14 cellular contexts compared by ENCODE assay signal in genomic region chrX:120301960-120302359, GRCh38. TPM values are rescaled to one million over a fixed set of nuclear protein-coding genes. Genes with fewer than 3 reads are reported as not detected.
DNase-seq lines count a peak whose midpoint lies in the region; ATAC-seq and TF ChIP-seq lines count a peak whose summit lies in the region.
"Had no signal": no experiment of that assay in that cellular context is flagged by ENCODE, and none has a peak within 500 bp of the region (broad histone marks: within the 10 kb centered on the region; RNA-seq: fewer than 3 reads in every experiment).

No MANE protein-coding gene starts in this region.

- H3K36me3 ChIP-seq in SK-N-MC (ENCODE audit: insufficient read depth, low read length) = no peaks in the 10 kb centered on the region
- H3K36me3 ChIP-seq in lower lobe of right lung = no peaks in the 10 kb centered on the region
- H3K36me3 ChIP-seq: HAP-1 had no signal

- H3K9ac ChIP-seq in SK-N-MC (ENCODE audit: insufficient read length) = peak overlapping the region; percentile 29

- H3K27me3 ChIP-seq in lower lobe of right lung (ENCODE audit: low read depth) = peaks cover 10% of the 10 kb centered on the region

- H3K27ac ChIP-seq in SK-N-MC = peak overlapping the region; percentile 77
- no peak overlapping the region for H3K27ac ChIP-seq in lower lobe of right lung
- H3K27ac ChIP-seq: PC-9, psoas muscle had no signal

- H3K9me3 ChIP-seq in SK-N-MC (ENCODE audit: low read depth, low read length) (no peaks in the 10 kb centered on the region), lower lobe of right lung (no peaks in the 10 kb centered on the region)
- H3K9me3 ChIP-seq: HAP-1, psoas muscle had no signal

- peaks cover 10% of the 10 kb centered on the region for H3K27me3 Mint-ChIP-seq in activated naive CD4-positive, alpha-beta T cell treated with anti-CD3 and anti-CD28 coated beads, Interleukin-2, amount 10 ng/mL, durations not matched to agents 7 days and 5 days

- H3K4me3 Mint-ChIP-seq in activated naive CD4-positive, alpha-beta T cell treated with anti-CD3 and anti-CD28 coated beads, Interleukin-2, amount 10 ng/mL, durations not matched to agents 7 days and 5 days = no peak overlapping the region
- H3K4me3 Mint-ChIP-seq: brain had no signal

- peak overlapping the region; percentile 3 for H3K27ac Mint-ChIP-seq in activated naive CD4-positive, alpha-beta T cell treated with anti-CD3 and anti-CD28 coated beads, Interleukin-2, amount 10 ng/mL, durations not matched to agents 7 days and 5 days

- ATAC-seq in HG03108 (IDR thresholded peaks at IDR 0.05; ENCODE audit: unreplicated experiment) (peak; percentile 2), lower lobe of right lung (no peak)
- ATAC-seq: psoas muscle had no signal

- no peak for DNase-seq in activated naive CD4-positive, alpha-beta T cell treated with anti-CD3 and anti-CD28 coated beads, Interleukin-2, amount 10 ng/mL, durations not matched to agents 7 days and 5 days
- DNase-seq in activated naive CD4-positive, alpha-beta T cell treated with anti-CD3 and anti-CD28 coated beads, Interleukin-2, amount 50 U/mL, for 16 hours = no peak
- no peak for DNase-seq in SK-N-MC (ENCODE audit: low read depth, low spot score)
- DNase-seq in lower lobe of right lung = no peak
- no peak for DNase-seq in SK-N-DZ (ENCODE audit: low spot score)
- DNase-seq in T-helper 9 cell = no peak
- DNase-seq in SHP77 (lab: John Stamatoyannopoulos, UW) = no peak
- DNase-seq: activated T-cell treated with anti-CD3 and anti-CD28 coated beads for 4 hours, NCI-H1105, PC-9, psoas muscle had no signal

- H3K4me1 ChIP-seq in lower lobe of right lung = no peaks in the 10 kb centered on the region
- H3K4me1 ChIP-seq: HAP-1, psoas muscle had no signal

- no peak for TF ChIP-seq CTCF in lower lobe of right lung (IDR thresholded peaks at IDR 0.05)

- intact Hi-C loops in lower lobe of right lung (cut with DNase I) = no loop called here

- CTCF ChIA-PET in activated naive CD4-positive, alpha-beta T cell treated with anti-CD3 and anti-CD28 coated beads, Interleukin-2, amount 10 ng/mL, durations not matched to agents 7 days and 5 days (lab: Charles Lee) = no interaction called here

- H3K9me3 Mint-ChIP-seq in activated naive CD4-positive, alpha-beta T cell treated with anti-CD3 and anti-CD28 coated beads, Interleukin-2, amount 10 ng/mL, durations not matched to agents 7 days and 5 days = no peaks in the 10 kb centered on the region

- peak overlapping the region; percentile 67 for H3K4me3 ChIP-seq in SK-N-MC
- no peak overlapping the region for H3K4me3 ChIP-seq in lower lobe of right lung
- H3K4me3 ChIP-seq: HAP-1, PC-9, psoas muscle had no signal

- no peaks in the 10 kb centered on the region for H3K36me3 Mint-ChIP-seq in activated naive CD4-positive, alpha-beta T cell treated with anti-CD3 and anti-CD28 coated beads, Interleukin-2, amount 10 ng/mL, durations not matched to agents 7 days and 5 days
- H3K36me3 Mint-ChIP-seq: brain had no signal

- H3K4me1 Mint-ChIP-seq in activated naive CD4-positive, alpha-beta T cell treated with anti-CD3 and anti-CD28 coated beads, Interleukin-2, amount 10 ng/mL, durations not matched to agents 7 days and 5 days = peaks cover 27% of the 10 kb centered on the region

RNA-seq across cellular contexts. Expression of gene TMEM255A, which starts 9.3 kb away (rescaled TPM):
- 2.7 TPM for total RNA-seq in lower lobe of right lung
- 5.1 and 7.9 TPM in 2 replicates for polyA plus RNA-seq in SK-N-DZ (2014; cell fraction: cytosol; rRNA removed)
- polyA plus RNA-seq in SK-N-DZ (2014; cell fraction: nucleus; rRNA removed) = 4.1 and 9.3 TPM in 2 replicates

RNA-seq across cellular contexts. Expression of gene ZBTB33, which starts 51.3 kb away (rescaled TPM):
- total RNA-seq in lower lobe of right lung = 21.4 TPM
- polyA plus RNA-seq in SK-N-DZ (2014; cell fraction: cytosol; rRNA removed) = 16.3 and 18.8 TPM in 2 replicates
- 10.0 and 13.3 TPM in 2 replicates for polyA plus RNA-seq in SK-N-DZ (2014; cell fraction: nucleus; rRNA removed)

RNA-seq across cellular contexts. Expression of gene ATP1B4, which starts 59.9 kb away (rescaled TPM):
- total RNA-seq in lower lobe of right lung = not detected
- not detected in 2 replicates for polyA plus RNA-seq in SK-N-DZ (2014; cell fraction: cytosol; rRNA removed)
- polyA plus RNA-seq in SK-N-DZ (2014; cell fraction: nucleus; rRNA removed) = not detected in 2 replicates
- total RNA-seq: PC-9 had no signal
